16 cellular contexts compared by ENCODE assay signal in the genomic region with DNA sequence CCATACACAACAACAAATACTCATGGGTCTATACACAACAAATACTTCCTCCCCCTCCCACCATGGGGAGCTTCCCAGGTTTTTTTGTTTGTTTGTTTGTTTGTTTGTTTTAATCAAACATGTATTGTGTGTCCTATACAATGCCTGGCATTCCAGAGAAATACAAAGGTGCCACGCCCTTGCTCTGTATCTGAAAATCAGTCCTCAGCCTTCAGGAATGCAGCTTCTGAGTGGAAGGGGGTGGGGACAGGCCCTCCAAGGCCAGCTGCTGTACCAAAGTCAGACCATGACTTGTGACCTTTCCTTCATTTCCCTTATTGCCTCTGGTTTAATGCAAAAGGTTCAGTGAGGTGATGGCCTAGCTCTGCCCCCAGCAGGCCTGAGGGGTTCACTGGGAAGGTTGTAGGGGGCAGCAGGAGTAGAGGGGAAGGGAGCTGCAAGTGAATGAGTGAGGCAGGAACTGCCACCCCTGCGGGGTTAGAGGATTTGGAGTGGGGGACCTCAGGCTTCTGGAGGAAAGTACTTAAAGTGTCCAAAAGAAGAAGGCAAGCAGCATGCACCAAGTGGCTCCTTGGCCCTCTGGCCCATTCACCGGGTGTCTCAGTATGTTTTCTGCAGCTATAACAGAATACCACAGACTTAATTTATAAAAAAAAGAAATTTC.
A peak's percentile ranks its signal among the peaks of the same experiment; 100 is the strongest.
DNase-seq lines count a peak whose midpoint lies in the region; ATAC-seq, FAIRE-seq and TF ChIP-seq lines count a peak whose summit lies in the region.
"Had no signal": no experiment of that assay in that cellular context is flagged by ENCODE, and none has a peak within 500 bp of the region (broad histone marks: within the 10 kb centered on the region; RNA-seq: fewer than 3 reads in every experiment).

No MANE protein-coding gene starts in this region.

- no peaks in the 10 kb centered on the region for H4K20me1 ChIP-seq in HepG2 (ENCODE audit: insufficient read depth, low read length)

- H3K27ac ChIP-seq in HepG2 (ENCODE audit: extremely low read length, insufficient read depth, low read length), result no peak overlapping the region
- no peak overlapping the region for H3K27ac ChIP-seq in right lobe of liver
- H3K27ac ChIP-seq in RWPE2 (ENCODE audit: poor library complexity, severe bottlenecking), result no peak overlapping the region
- H3K27ac ChIP-seq in CD4-positive, alpha-beta memory T cell (ENCODE audit: low read depth, low read length), result no peak overlapping the region
- H3K27ac ChIP-seq: esophagus muscularis mucosa had no signal

- H3K4me1 ChIP-seq in HepG2 (ENCODE audit: insufficient read depth, low read length), result no peaks in the 10 kb centered on the region
- H3K4me1 ChIP-seq in right lobe of liver, result no peaks in the 10 kb centered on the region
- peaks cover 7% of the 10 kb centered on the region for H3K4me1 ChIP-seq in RWPE2 (ENCODE audit: insufficient read depth, poor library complexity, severe bottlenecking)
- H3K4me1 ChIP-seq in CD4-positive, alpha-beta memory T cell (ENCODE audit: insufficient read depth, low read length), result peaks cover 33% of the 10 kb centered on the region

- TF ChIP-seq EP300 in HepG2 (IDR thresholded peaks at IDR 0.05; ENCODE audit: low read depth in 2 of 2, low read length in 2 of 2) (no peak), HepG2 (CRISPR knock-in tag; IDR thresholded peaks at IDR 0.05; ENCODE audit: borderline replicate concordance) (no peak)

- TF ChIP-seq POLR2A in HepG2 (IDR thresholded peaks at IDR 0.05; ENCODE audit: insufficient read depth in 1 of 2, low read depth in 2 of 2, low read length in 2 of 2) (no peak), right lobe of liver (IDR thresholded peaks at IDR 0.05) (no peak)

- FAIRE-seq in HepG2 (lab: Jason Lieb, UNC), result no peak

- intact Hi-C loops in HepG2 (cut with micrococcal nuclease; ENCODE audit: unreplicated experiment), result no loop called here
- intact Hi-C loops in right lobe of liver (cut with DNase I), result no loop called here
- intact Hi-C loops in CD14-positive monocyte (cut with micrococcal nuclease), result no loop called here
- intact Hi-C loops in CD4-positive, alpha-beta memory T cell (cut with micrococcal nuclease), result no loop called here

- H3K4me2 ChIP-seq in HepG2 (ENCODE audit: low read depth, low read length), result no peak overlapping the region

- no peaks in the 10 kb centered on the region for H3K9me3 Mint-ChIP-seq in CD14-positive monocyte
- H3K9me3 Mint-ChIP-seq in CD4-positive, alpha-beta memory T cell, result no peaks in the 10 kb centered on the region
- H3K9me3 Mint-ChIP-seq: mesothelial cell of epicardium; T-helper 1 cell treated with Interleukin-12 subunit alpha and Interleukin-12 subunit beta and Interleukin-4 antibody, amounts not matched to agents 30 μg/mL and 1 μg/mL, for 36 hours had no signal

- H3K36me3 Mint-ChIP-seq in CD14-positive monocyte, result peaks cover 86 to 87% of the 10 kb centered on the region in 2 donors
- peaks cover 38 to 40% of the 10 kb centered on the region in 2 donors for H3K36me3 Mint-ChIP-seq in CD4-positive, alpha-beta memory T cell

- H3K27me3 ChIP-seq in HepG2 (ENCODE audit: control insufficient read depth in 1 of 2, insufficient read depth in 2 of 2, low read length in 2 of 2) (no peaks in the 10 kb centered on the region; a peak in 1 of 5 replicates), right lobe of liver (no peaks in the 10 kb centered on the region), RWPE2 (ENCODE audit: insufficient read depth, poor library complexity, severe bottlenecking) (no peaks in the 10 kb centered on the region)
- H3K27me3 ChIP-seq in CD4-positive, alpha-beta memory T cell (ENCODE audit: insufficient read depth, low read length), result no peaks in the 10 kb centered on the region
- H3K27me3 ChIP-seq: esophagus muscularis mucosa had no signal

- no peak for TF ChIP-seq RAD21 in HepG2 (CRISPR knock-in tag; IDR thresholded peaks at IDR 0.05)

- BruUV-seq in HepG2 (replicated peaks; lab: Mats Ljungman, UMichigan), result no TSS peak

- peaks cover 3 to 15% (median 10%) of the 10 kb centered on the region in 3 donors for H3K27me3 Mint-ChIP-seq in CD14-positive monocyte (ENCODE audit: low read depth in 3 of 3)
- no peaks in the 10 kb centered on the region for H3K27me3 Mint-ChIP-seq in CD4-positive, alpha-beta memory T cell

- no peaks in the 10 kb centered on the region for H3K79me2 ChIP-seq in HepG2 (ENCODE audit: insufficient read depth, low read length)

- CTCF ChIA-PET in HepG2 (lab: Yijun Ruan, JAX; ENCODE audit: low intra/inter-chr PET ratio, low total read pairs), result no interaction called here
- CTCF ChIA-PET in CD4-positive, alpha-beta memory T cell (lab: Charles Lee; ENCODE audit: partially characterized antibody), result interaction anchor here (1.2 kb wide), 1 partner anchor 307 kb away, joined by 3 read pairs; no protein-coding TSS in a partner anchor

- POLR2A ChIA-PET in HepG2 (lab: Yijun Ruan, JAX), result no interaction called here
- POLR2A ChIA-PET in CD4-positive, alpha-beta memory T cell (lab: Charles Lee; ENCODE audit: partially characterized antibody), result interaction anchor here (1.3 kb wide), 1 partner anchor 248 kb away, joined by 3 read pairs; no protein-coding TSS in a partner anchor

- in situ Hi-C loops in HepG2 (cut with HindIII; ENCODE audit: extremely low pct_ligation_motif_present, low pct_unique_long_range_greater_than_20kb), result no loop called here

- WGBS in HepG2 (ENCODE audit: low lambda C conversion rate), result 63% methylated on average over 3 of the region's 3 CpGs
- WGBS in right lobe of liver (ENCODE audit: insufficient coverage, low coverage, low lambda C conversion rate, missing lambda C conversion rate), result 95% methylated on average over 2 of the region's 3 CpGs

- no peak overlapping the region for H3K9ac ChIP-seq in HepG2 (ENCODE audit: insufficient read depth, low read depth, low read length)

- no peak overlapping the region for H3K27ac Mint-ChIP-seq in CD14-positive monocyte
- peak overlapping the region in 1 of 7 donors; percentile 42 for H3K27ac Mint-ChIP-seq in CD4-positive, alpha-beta memory T cell
- H3K27ac Mint-ChIP-seq: mesothelial cell of epicardium had no signal

- no peak overlapping the region for H3K4me3 ChIP-seq in HepG2 (replicated peaks in 1 of 3; ENCODE audit: insufficient read depth in 1 of 3, low read depth in 2 of 3, low read length in 3 of 3)
- no peak overlapping the region for H3K4me3 ChIP-seq in right lobe of liver
- H3K4me3 ChIP-seq in RWPE2 (ENCODE audit: severe bottlenecking), result no peak overlapping the region
- no peak overlapping the region for H3K4me3 ChIP-seq in CD4-positive, alpha-beta memory T cell (ENCODE audit: low read length in 2 of 2)
- H3K4me3 ChIP-seq: esophagus muscularis mucosa had no signal

- peaks cover 36% of the 10 kb centered on the region for H3K4me1 Mint-ChIP-seq in CD14-positive monocyte
- H3K4me1 Mint-ChIP-seq in CD4-positive, alpha-beta memory T cell, result peaks cover 22 to 39% (median 30%) of the 10 kb centered on the region in 4 donors

- H2AFZ ChIP-seq in HepG2 (ENCODE audit: low read length), result no peak overlapping the region

- no peak overlapping the region for H3K4me3 Mint-ChIP-seq in CD14-positive monocyte
- H3K4me3 Mint-ChIP-seq in CD4-positive, alpha-beta memory T cell, result no peak overlapping the region
- H3K4me3 Mint-ChIP-seq: mesothelial cell of epicardium; T-helper 1 cell treated with Interleukin-12 subunit alpha and Interleukin-12 subunit beta and Interleukin-4 antibody, amounts not matched to agents 30 μg/mL and 1 μg/mL, for 36 hours had no signal

- DNase-seq in HepG2 (ENCODE audit: low spot score) (peak; percentile 27), right lobe of liver (no peak), RWPE2 (ENCODE audit: low spot score) (no peak), islet precursor cell (peak; percentile 77), NCI-H1048 (lab: John Stamatoyannopoulos, UW) (no peak), CD14-positive monocyte (ENCODE audit: low spot score) (no peak)
- DNase-seq in CD4-positive, alpha-beta memory T cell, result no peak
- DNase-seq: activated CD4-positive, alpha-beta T cell treated with anti-CD3 and anti-CD28 coated beads, Interleukin-2, amount 50 U/mL, for 48 hours; DMS53; GOT3; NCI-H1092; NCI-H446 had no signal

- H3K36me3 ChIP-seq in HepG2 (replicated peaks in 1 of 2; ENCODE audit: control insufficient read depth in 1 of 2, insufficient read depth in 2 of 2, low read length in 2 of 2), result peaks cover 4 to 7% of the 10 kb centered on the region in 2 experiments; a peak in 4 of 5 replicates
- peaks cover 0 to 15% (median 0%) of the 10 kb centered on the region in 4 donors for H3K36me3 ChIP-seq in right lobe of liver
- 0 out of 2 replicates have a peak, but pooled peaks cover 2% of the 10 kb centered on the region for H3K36me3 ChIP-seq in RWPE2 (ENCODE audit: low read depth)
- peaks cover 12% of the 10 kb centered on the region for H3K36me3 ChIP-seq in CD4-positive, alpha-beta memory T cell (ENCODE audit: insufficient read depth, low read length)

- no peak for TF ChIP-seq CTCF in HepG2 (CRISPR knock-in tag; IDR thresholded peaks at IDR 0.05)
- no peak for TF ChIP-seq CTCF in right lobe of liver (IDR thresholded peaks at IDR 0.05)
- no peak for TF ChIP-seq CTCF in RWPE2 (IDR thresholded peaks at IDR 0.05; ENCODE audit: poor library complexity, severe bottlenecking)
- TF ChIP-seq CTCF in CD14-positive monocyte (IDR thresholded peaks at IDR 0.05), result no peak

- H3K9me3 ChIP-seq in HepG2 (ENCODE audit: low read length) (no peaks in the 10 kb centered on the region), right lobe of liver (no peaks in the 10 kb centered on the region), RWPE2 (ENCODE audit: severe bottlenecking) (no peaks in the 10 kb centered on the region)
- H3K9me3 ChIP-seq in CD4-positive, alpha-beta memory T cell (ENCODE audit: control insufficient read depth in 1 of 2, low read length in 2 of 2), result no peaks in the 10 kb centered on the region
- H3K9me3 ChIP-seq: esophagus muscularis mucosa had no signal

- ATAC-seq in HepG2, result no peak
- ATAC-seq in right lobe of liver, result no peak
- ATAC-seq in RWPE2 (ENCODE audit: low read depth), result peak; percentile 78; the same call in 2 of the 3 replicates
- no peak for ATAC-seq in HG03432 (IDR thresholded peaks at IDR 0.05; ENCODE audit: unreplicated experiment)

TF ChIP-seq in HepG2, 621 proteins besides CTCF, POLR2A, EP300 and RAD21:
- TF ChIP-seq NR2C2 (CRISPR knock-in tag; IDR thresholded peaks at IDR 0.05; ENCODE audit: borderline replicate concordance) (no peak), ZNF878 (CRISPR knock-in tag; IDR thresholded peaks at IDR 0.05) (no peak), ZNF792 (CRISPR knock-in tag; IDR thresholded peaks at IDR 0.05) (no peak), ZNF235 (CRISPR knock-in tag; IDR thresholded peaks at IDR 0.05; ENCODE audit: borderline replicate concordance) (no peak), NRL (CRISPR knock-in tag; IDR thresholded peaks at IDR 0.05; ENCODE audit: borderline replicate concordance) (no peak), ATF7 (IDR thresholded peaks at IDR 0.05) (no peak), ATF7 (CRISPR knock-in tag; IDR thresholded peaks at IDR 0.05) (no peak), HIVEP1 (CRISPR knock-in tag; IDR thresholded peaks at IDR 0.05) (no peak), HDAC2 (CRISPR knock-in tag; IDR thresholded peaks at IDR 0.05) (no peak), NFE2 (CRISPR knock-in tag; IDR thresholded peaks at IDR 0.05) (no peak), ZNF549 (CRISPR knock-in tag; IDR thresholded peaks at IDR 0.05) (no peak)

Comparison
In these comparisons a context has a peak if more than half of its experiments do, and no peak if none do; other contexts are left out.
1. DNase-seq: peak in HepG2 (single experiment) and islet precursor cell (single experiment); none in right lobe of liver (0 of 3), RWPE2 (single experiment), NCI-H1048 (single experiment), CD14-positive monocyte (single experiment) and CD4-positive, alpha-beta memory T cell (0 of 5).